In genomic region chr13:98429081-98429480, GRCh38 we compare ENCODE assay signal across 16 cellular contexts.
DNase-seq lines count a peak whose midpoint lies in the region; TF ChIP-seq lines count a peak whose summit lies in the region.
"Had no signal": no experiment of that assay in that cellular context is flagged by ENCODE, and none has a peak within 500 bp of the region (broad histone marks: within the 10 kb centered on the region; RNA-seq: fewer than 3 reads in every experiment).

No MANE protein-coding gene starts in this region.

- H3K27me3 Mint-ChIP-seq in HFFc6 (ENCODE audit: insufficient read depth): peaks cover 12% of the 10 kb centered on the region
- H3K27me3 Mint-ChIP-seq in endodermal cell (ENCODE audit: insufficient read depth): no peaks in the 10 kb centered on the region

- no peak for TF ChIP-seq POLR2A in suprapubic skin (IDR thresholded peaks at IDR 0.05)

- H3K27ac ChIP-seq in VCaP: peak overlapping the region; percentile 81
- no peak overlapping the region for H3K27ac ChIP-seq in endodermal cell (ENCODE audit: low read depth, low read length)
- no peak overlapping the region for H3K27ac ChIP-seq in suprapubic skin
- H3K27ac ChIP-seq: HL-60 had no signal

- H3K4me3 ChIP-seq in endodermal cell (ENCODE audit: low read length) (no peak overlapping the region), suprapubic skin (no peak overlapping the region)
- H3K4me3 ChIP-seq: HAP-1 had no signal

- H3K9me3 ChIP-seq in endodermal cell (ENCODE audit: control insufficient read depth, low read length) (no peaks in the 10 kb centered on the region), suprapubic skin (no peaks in the 10 kb centered on the region)
- H3K9me3 ChIP-seq: HAP-1 had no signal

- no peaks in the 10 kb centered on the region for H3K27me3 ChIP-seq in endodermal cell (ENCODE audit: control insufficient read depth, insufficient read depth, low read length, poor library complexity, severe bottlenecking)
- no peaks in the 10 kb centered on the region for H3K27me3 ChIP-seq in suprapubic skin

- H3K4me1 Mint-ChIP-seq in HFFc6 (ENCODE audit: low read depth) (peaks cover 6% of the 10 kb centered on the region), endodermal cell (peaks cover 6% of the 10 kb centered on the region)
- H3K4me1 Mint-ChIP-seq: CD14-positive monocyte, IgD-negative memory B cell had no signal

- H3K9me3 Mint-ChIP-seq in HFFc6 (no peaks in the 10 kb centered on the region), endodermal cell (no peaks in the 10 kb centered on the region)
- H3K9me3 Mint-ChIP-seq: CD8-positive, alpha-beta T cell had no signal

- intact Hi-C loops in posterior vena cava (cut with DNase I): no loop called here

- peaks cover 47% of the 10 kb centered on the region for H3K36me3 Mint-ChIP-seq in HFFc6 (ENCODE audit: low read depth)
- H3K36me3 Mint-ChIP-seq in endodermal cell (ENCODE audit: low read depth): peaks cover 80% of the 10 kb centered on the region
- H3K36me3 Mint-ChIP-seq: CD14-positive monocyte; CD8-positive, alpha-beta T cell; IgD-negative memory B cell had no signal

- DNase-seq in HFFc6: no peak
- DNase-seq in endodermal cell: no peak
- peak; percentile 59 for DNase-seq in posterior vena cava (ENCODE audit: low spot score)
- no peak for DNase-seq in suprapubic skin (ENCODE audit: low spot score in 2 of 2)
- no peak for DNase-seq in NCI-H1105 treated with DMSO at 0.1 percent for 48 hours (lab: John Stamatoyannopoulos, UW)
- DNase-seq in NCI-H446 (lab: John Stamatoyannopoulos, UW): no peak
- DNase-seq: CD8-positive, alpha-beta T cell; COR-L47; DMS153; DMS79 treated with DMSO at 0.1 percent for 48 hours; GDM1 had no signal

- H3K27ac Mint-ChIP-seq in HFFc6 (peak overlapping the region; percentile 1; the same call in 1 of the 2 replicates), endodermal cell (peak overlapping the region; percentile 67)
- H3K27ac Mint-ChIP-seq: CD14-positive monocyte; CD8-positive, alpha-beta T cell had no signal

- H3K36me3 ChIP-seq in endodermal cell (ENCODE audit: control insufficient read depth, insufficient read depth, low read length): peaks cover 84% of the 10 kb centered on the region
- peaks cover 23% of the 10 kb centered on the region for H3K36me3 ChIP-seq in suprapubic skin
- H3K36me3 ChIP-seq: HAP-1 had no signal

- 86 to 96% methylated on average over 5 to 10 of the region's 10 CpGs for WGBS in endodermal cell (ENCODE audit: insufficient coverage in 1 of 2, insufficient read length in 1 of 2), 2 experiments
- WGBS in suprapubic skin: 86% methylated on average over 10 of the region's 10 CpGs

- H3K4me3 Mint-ChIP-seq in HFFc6 (no peak overlapping the region), endodermal cell (no peak overlapping the region)
- H3K4me3 Mint-ChIP-seq: CD14-positive monocyte; CD8-positive, alpha-beta T cell; IgD-negative memory B cell had no signal

- H3K9ac ChIP-seq in endodermal cell (ENCODE audit: extremely low read depth, low read length, poor library complexity, severe bottlenecking): no peak overlapping the region

- no peak for TF ChIP-seq EP300 in suprapubic skin (IDR thresholded peaks at IDR 0.05)

- no peak for TF ChIP-seq CTCF in HFFc6 (IDR thresholded peaks at IDR 0.05)
- no peak for TF ChIP-seq CTCF in VCaP (conservative IDR thresholded peaks at IDR 0.05)
- no peak for TF ChIP-seq CTCF in endodermal cell (conservative IDR thresholded peaks at IDR 0.05)
- no peak for TF ChIP-seq CTCF in suprapubic skin (IDR thresholded peaks at IDR 0.05)

- H3K4me1 ChIP-seq in endodermal cell (ENCODE audit: control insufficient read depth, insufficient read depth, low read length): no peaks in the 10 kb centered on the region
- no peaks in the 10 kb centered on the region for H3K4me1 ChIP-seq in suprapubic skin
- H3K4me1 ChIP-seq: HAP-1 had no signal
